13 cellular contexts compared by ENCODE assay signal in genomic region chr2:215929602-215930335, GRCh38.
DNase-seq lines count a peak whose midpoint lies in the region; ATAC-seq and TF ChIP-seq lines count a peak whose summit lies in the region.
"Had no signal": no experiment of that assay in that cellular context is flagged by ENCODE, and none has a peak within 500 bp of the region (broad histone marks: within the 10 kb centered on the region; RNA-seq: fewer than 3 reads in every experiment).

No MANE protein-coding gene starts in this region.

- no peaks in the 10 kb centered on the region for H3K27me3 ChIP-seq in PC-3 (ENCODE audit: low read length)
- no peaks in the 10 kb centered on the region for H3K27me3 ChIP-seq in esophagus muscularis mucosa
- H3K27me3 ChIP-seq: heart left ventricle, SJSA1 had no signal

- peaks cover 9% of the 10 kb centered on the region for H3K4me1 Mint-ChIP-seq in activated CD4-positive, alpha-beta T cell treated with anti-CD3 and anti-CD28 coated beads for 36 hours
- peaks cover 11% of the 10 kb centered on the region for H3K4me1 Mint-ChIP-seq in stimulated activated naive CD8-positive, alpha-beta T cell treated with anti-CD3 and anti-CD28 coated beads, Interleukin-15, amount 100 ng/mL, for 72 hours

- no peak overlapping the region for H3K9ac ChIP-seq in PC-3 (ENCODE audit: low read length)

- H3K4me1 ChIP-seq in PC-3 (ENCODE audit: insufficient read depth, low read length) (peaks cover 49% of the 10 kb centered on the region), esophagus muscularis mucosa (peaks cover 0 to 8% (median 2%) of the 10 kb centered on the region in 4 donors)

- H3K9me3 ChIP-seq in PC-3 (ENCODE audit: low read length) (no peaks in the 10 kb centered on the region), esophagus muscularis mucosa (no peaks in the 10 kb centered on the region)
- H3K9me3 ChIP-seq: heart left ventricle, SJSA1 had no signal

- H3F3A ChIP-seq in PC-3 (ENCODE audit: low read length, unreplicated experiment) = peaks cover 10% of the 10 kb centered on the region

- ATAC-seq in activated CD4-positive, alpha-beta T cell treated with anti-CD3 and anti-CD28 coated beads for 36 hours = peak; percentile 77
- ATAC-seq in PC-3 = peak; percentile 25; the same call in 1 of the 2 replicates
- peak; percentile 45 for ATAC-seq in stimulated activated naive CD8-positive, alpha-beta T cell treated with anti-CD3 and anti-CD28 coated beads, Interleukin-15, amount 100 ng/mL, for 72 hours
- ATAC-seq in HG03469 (IDR thresholded peaks at IDR 0.05; ENCODE audit: unreplicated experiment) = no peak

- peaks cover 3% of the 10 kb centered on the region for H3K27me3 Mint-ChIP-seq in activated CD4-positive, alpha-beta T cell treated with anti-CD3 and anti-CD28 coated beads for 36 hours
- peaks cover 8% of the 10 kb centered on the region for H3K27me3 Mint-ChIP-seq in stimulated activated naive CD8-positive, alpha-beta T cell treated with anti-CD3 and anti-CD28 coated beads, Interleukin-15, amount 100 ng/mL, for 72 hours

- H3K36me3 ChIP-seq in PC-3 (ENCODE audit: low read depth, low read length) (no peaks in the 10 kb centered on the region), esophagus muscularis mucosa (no peaks in the 10 kb centered on the region)
- H3K36me3 ChIP-seq: heart left ventricle, SJSA1 had no signal

- no peaks in the 10 kb centered on the region for H3K9me2 ChIP-seq in PC-3 (replicated peaks; ENCODE audit: low read length)

- H3K4me3 ChIP-seq in PC-3 (ENCODE audit: low read length) (peak overlapping the region; percentile 58; the same call in 1 of the 2 replicates), esophagus muscularis mucosa (no peak overlapping the region)
- H3K4me3 ChIP-seq: heart left ventricle, SJSA1 had no signal

- no peak overlapping the region for H3K4me3 Mint-ChIP-seq in activated CD4-positive, alpha-beta T cell treated with anti-CD3 and anti-CD28 coated beads for 36 hours
- peak overlapping the region in 1 of 2 donors; percentile 41 for H3K4me3 Mint-ChIP-seq in stimulated activated naive CD8-positive, alpha-beta T cell treated with anti-CD3 and anti-CD28 coated beads, Interleukin-15, amount 100 ng/mL, for 72 hours

- no peak for TF ChIP-seq EP300 in esophagus muscularis mucosa (IDR thresholded peaks at IDR 0.05)

- no peak for DNase-seq in activated CD4-positive, alpha-beta T cell treated with anti-CD3 and anti-CD28 coated beads for 36 hours
- DNase-seq in activated CD4-positive, alpha-beta T cell treated with anti-CD3 and anti-CD28 coated beads for 4 hours = no peak
- peak; percentile 63 for DNase-seq in PC-3
- DNase-seq in esophagus muscularis mucosa (ENCODE audit: extremely low spot score) = peak; percentile 89
- DNase-seq in stimulated activated naive CD8-positive, alpha-beta T cell treated with anti-CD3 and anti-CD28 coated beads, Interleukin-15, amount 100 ng/mL, for 72 hours = no peak
- DNase-seq in activated CD4-positive, CD25-positive, alpha-beta regulatory T cell treated with anti-CD3 and anti-CD28 coated beads, Interleukin-2, amount 50 U/mL, for 72 hours = no peak
- DNase-seq in SKM-1 (lab: John Stamatoyannopoulos, UW; ENCODE audit: unreplicated experiment) = no peak
- DNase-seq: activated CD4-positive, alpha-beta T cell treated with anti-CD3 and anti-CD28 coated beads for 48 hours; activated gamma-delta T cell treated with Interleukin-2 at 50 U/mL for 16 hours; heart left ventricle; KG1 had no signal

- no peaks in the 10 kb centered on the region for H4K20me1 ChIP-seq in PC-3 (ENCODE audit: low read length)

- no peak overlapping the region for H3K27ac Mint-ChIP-seq in activated CD4-positive, alpha-beta T cell treated with anti-CD3 and anti-CD28 coated beads for 36 hours
- H3K27ac Mint-ChIP-seq in stimulated activated naive CD8-positive, alpha-beta T cell treated with anti-CD3 and anti-CD28 coated beads, Interleukin-15, amount 100 ng/mL, for 72 hours = no peak overlapping the region

- CTCF ChIA-PET in activated CD4-positive, alpha-beta T cell treated with anti-CD3 and anti-CD28 coated beads for 36 hours (lab: Charles Lee) = interaction anchor here (0.6 to 2.2 kb wide), 5 partner anchors 31 to 475 kb away, joined by 3 to 6 read pairs (median 3); no protein-coding TSS in a partner anchor
- CTCF ChIA-PET in PC-3 (lab: Charles Lee) = interaction anchor here (1.4 kb wide), 1 partner anchor 969 kb away, joined by 5 read pairs; no protein-coding TSS in a partner anchor

- WGBS in esophagus muscularis mucosa = 87% methylated on average over 6 of the region's 6 CpGs

- 0 out of 2 replicates have a peak overlapping the region, but pooled peaks have one; percentile 21 for H2AFZ ChIP-seq in PC-3 (ENCODE audit: low read length)

- POLR2A ChIA-PET in activated CD4-positive, alpha-beta T cell treated with anti-CD3 and anti-CD28 coated beads for 36 hours (lab: Charles Lee) = no interaction called here
- POLR2A ChIA-PET in PC-3 (lab: Charles Lee; ENCODE audit: unreplicated experiment) = no interaction called here

- intact Hi-C loops in activated CD4-positive, alpha-beta T cell treated with anti-CD3 and anti-CD28 coated beads for 36 hours (cut with DNase I, micrococcal nuclease) = loop anchor here in 1 of 2 experiments (2.0 to 5.0 kb wide), 2 partner anchors 102 to 475 kb away; no protein-coding TSS in a partner anchor
- intact Hi-C loops in PC-3 (cut with micrococcal nuclease) = loop anchor here (2.0 to 10.0 kb wide), 2 partner anchors 969 to 1865 kb away; no protein-coding TSS in a partner anchor
- intact Hi-C loops in esophagus muscularis mucosa (cut with DNase I) = no loop called here

- no peaks in the 10 kb centered on the region for H3K9me3 Mint-ChIP-seq in activated CD4-positive, alpha-beta T cell treated with anti-CD3 and anti-CD28 coated beads for 36 hours (ENCODE audit: low read depth)
- no peaks in the 10 kb centered on the region for H3K9me3 Mint-ChIP-seq in stimulated activated naive CD8-positive, alpha-beta T cell treated with anti-CD3 and anti-CD28 coated beads, Interleukin-15, amount 100 ng/mL, for 72 hours

- H3K4me2 ChIP-seq in PC-3 (ENCODE audit: low read length) = peak overlapping the region; percentile 81

- no peaks in the 10 kb centered on the region for H3K36me3 Mint-ChIP-seq in activated CD4-positive, alpha-beta T cell treated with anti-CD3 and anti-CD28 coated beads for 36 hours (ENCODE audit: low read depth)

- BruUV-seq in PC-3 (replicated peaks; lab: Mats Ljungman, UMichigan) = no TSS peak

- H3K27ac ChIP-seq in PC-3 (ENCODE audit: low read length) (peak overlapping the region; percentile 65), esophagus muscularis mucosa (replicated peaks in 1 of 4) (no peak overlapping the region)
- H3K27ac ChIP-seq: heart left ventricle, SJSA1 had no signal

- no peaks in the 10 kb centered on the region for H3K79me2 ChIP-seq in PC-3 (ENCODE audit: low read length)

- no peak for TF ChIP-seq CTCF in PC-3 (conservative IDR thresholded peaks at IDR 0.05; ENCODE audit: low read depth, low read length)
- TF ChIP-seq CTCF in esophagus muscularis mucosa (IDR thresholded peaks at IDR 0.05) = no peak

- no peak for TF ChIP-seq POLR2A in esophagus muscularis mucosa (IDR thresholded peaks at IDR 0.05; ENCODE audit: low read depth)

Comparison
In these comparisons a context has a peak if more than half of its experiments do, and no peak if none do; other contexts are left out.
1. DNase-seq: peak in PC-3 (single experiment) and esophagus muscularis mucosa (single experiment); none in activated CD4-positive, alpha-beta T cell treated with anti-CD3 and anti-CD28 coated beads for 36 hours (single experiment), activated CD4-positive, alpha-beta T cell treated with anti-CD3 and anti-CD28 coated beads for 4 hours (0 of 2), stimulated activated naive CD8-positive, alpha-beta T cell treated with anti-CD3 and anti-CD28 coated beads, Interleukin-15, amount 100 ng/mL, for 72 hours (0 of 2), activated CD4-positive, CD25-positive, alpha-beta regulatory T cell treated with anti-CD3 and anti-CD28 coated beads, Interleukin-2, amount 50 U/mL, for 72 hours (single experiment) and SKM-1 (single experiment).